In the genomic region with DNA sequence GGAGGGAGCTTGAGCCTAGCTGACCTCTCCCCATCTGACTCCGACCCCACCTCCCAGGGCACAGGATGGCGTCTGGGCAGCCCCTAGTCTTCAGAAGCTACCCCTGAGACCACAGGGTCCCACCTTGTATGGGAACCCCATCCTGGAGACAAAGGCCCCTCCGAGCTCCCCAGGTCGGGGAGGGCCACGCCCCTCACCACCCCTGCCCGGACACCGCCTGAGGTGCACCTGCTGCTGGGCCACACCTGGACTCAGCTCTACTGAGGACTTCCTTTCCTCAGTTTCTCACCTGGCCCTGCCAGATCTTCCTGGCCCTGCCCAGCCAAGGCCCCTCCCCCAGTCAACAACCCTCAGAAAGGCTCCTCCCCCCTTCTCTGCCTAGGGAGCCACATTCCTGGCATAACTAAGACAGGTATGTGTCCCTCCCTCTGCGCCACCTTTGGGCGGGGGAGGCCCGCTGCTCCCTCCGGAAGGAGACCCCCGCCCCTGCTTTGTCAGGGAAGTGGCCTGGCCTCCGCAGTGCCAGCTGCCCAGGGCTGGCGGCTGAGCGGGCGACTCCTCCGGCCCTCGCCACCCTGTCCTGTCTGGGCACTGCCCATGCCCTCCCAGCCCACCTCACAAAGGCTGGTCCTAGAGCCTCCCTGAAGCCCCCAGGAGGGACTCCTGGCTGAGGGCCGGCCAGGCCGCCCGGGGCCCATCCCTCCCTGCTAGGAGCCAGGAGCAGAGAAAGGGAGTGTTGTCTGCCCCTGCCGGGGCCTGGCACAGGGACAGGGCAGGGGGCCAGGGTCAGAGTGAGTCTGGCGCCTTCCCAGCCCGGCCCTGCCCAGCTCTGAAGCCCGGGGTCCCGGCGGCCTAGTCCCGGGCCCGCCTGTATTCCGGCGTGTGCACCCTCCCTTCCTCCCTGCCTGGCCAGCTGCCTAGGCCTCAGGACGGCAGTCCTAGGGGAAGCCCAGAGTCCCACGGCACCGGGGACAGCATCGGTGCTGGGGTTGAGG, we compare ENCODE assay signal across 9 cellular contexts. TPM values are rescaled to one million over a fixed set of nuclear protein-coding genes. Genes with fewer than 3 reads are reported as not detected.
DNase-seq lines count a peak whose midpoint lies in the region; ATAC-seq and TF ChIP-seq lines count a peak whose summit lies in the region.
"Had no signal": no experiment of that assay in that cellular context is flagged by ENCODE, and none has a peak within 500 bp of the region (broad histone marks: within the 10 kb centered on the region; RNA-seq: fewer than 3 reads in every experiment).

No MANE protein-coding gene starts in this region.

- H3K27ac Mint-ChIP-seq in stimulated activated effector memory CD8-positive, alpha-beta T cell treated with anti-CD3 and anti-CD28 coated beads, Interleukin-12 subunit alpha, Interleukin-12 subunit beta, amount 100 ng/mL, for 72 hours = no peak overlapping the region
- no peak overlapping the region for H3K27ac Mint-ChIP-seq in T-cell

- H3K79me1 ChIP-seq in neuronal stem cell (ENCODE audit: low read depth, low read length) = peaks cover 49% of the 10 kb centered on the region

- H3K27me3 ChIP-seq in heart left ventricle = peaks cover 0 to 10% (median 0%) of the 10 kb centered on the region in 9 donors
- H3K27me3 ChIP-seq in neuronal stem cell (ENCODE audit: control insufficient read depth in 3 of 3, insufficient read depth in 3 of 3, low read depth in 1 of 3, low read length in 3 of 3) = no peaks in the 10 kb centered on the region

- H3K9me3 ChIP-seq in heart left ventricle (no peaks in the 10 kb centered on the region), neuronal stem cell (replicated peaks in 1 of 2; ENCODE audit: control insufficient read depth in 2 of 2, insufficient read depth in 1 of 2, low read depth in 1 of 2, low read length in 2 of 2) (no peaks in the 10 kb centered on the region)

- H3K23ac ChIP-seq in neuronal stem cell (ENCODE audit: low read depth, low read length, poor library complexity) = peak overlapping the region; percentile 73

- intact Hi-C loops in heart left ventricle (cut with DNase I) = loop anchor here in 4 of 10 donors (5.0 kb wide), 1 partner anchor 38 kb away; no protein-coding TSS in a partner anchor

- POLR2A ChIA-PET in T-cell (lab: Charles Lee) = no interaction called here

- H4K8ac ChIP-seq in neuronal stem cell (ENCODE audit: low read depth, low read length) = peak overlapping the region; percentile 3

- no peak for TF ChIP-seq POLR2A in heart left ventricle (IDR thresholded peaks at IDR 0.05)

- H2AFZ ChIP-seq in neuronal stem cell (ENCODE audit: low read length) = no peak overlapping the region

- TF ChIP-seq CTCF in heart left ventricle (IDR thresholded peaks at IDR 0.05) = no peak

- CTCF ChIA-PET in T-cell (lab: Charles Lee) = no interaction called here

- peak overlapping the region; percentile 71 for H3K14ac ChIP-seq in neuronal stem cell (ENCODE audit: low read length)

- peak in 3 of 4 donors; percentile 9 to 62 (median 17) for ATAC-seq in heart left ventricle
- no peak for ATAC-seq in stimulated activated effector memory CD8-positive, alpha-beta T cell treated with anti-CD3 and anti-CD28 coated beads, Interleukin-12 subunit alpha, Interleukin-12 subunit beta, amount 100 ng/mL, for 72 hours
- no peak for ATAC-seq in T-cell (replicated peaks in 1 of 4)

- peak overlapping the region in 7 of 12 donors; percentile 6 to 73 (median 34) for H3K27ac ChIP-seq in heart left ventricle
- H3K27ac ChIP-seq in neuronal stem cell (replicated peaks; ENCODE audit: low read length) = peak overlapping the region; percentile 27

- H2BK120ac ChIP-seq in neuronal stem cell (ENCODE audit: low read depth, low read length) = no peak overlapping the region

- H2AK5ac ChIP-seq in neuronal stem cell (ENCODE audit: low read depth, low read length) = peak overlapping the region; percentile 99

- peaks cover 16% of the 10 kb centered on the region for H3K4me1 Mint-ChIP-seq in stimulated activated effector memory CD8-positive, alpha-beta T cell treated with anti-CD3 and anti-CD28 coated beads, Interleukin-12 subunit alpha, Interleukin-12 subunit beta, amount 100 ng/mL, for 72 hours
- H3K4me1 Mint-ChIP-seq in T-cell = peaks cover 0 to 11% (median 2%) of the 10 kb centered on the region in 3 donors

- H3K4me3 Mint-ChIP-seq in stimulated activated effector memory CD8-positive, alpha-beta T cell treated with anti-CD3 and anti-CD28 coated beads, Interleukin-12 subunit alpha, Interleukin-12 subunit beta, amount 100 ng/mL, for 72 hours = no peak overlapping the region
- no peak overlapping the region for H3K4me3 Mint-ChIP-seq in T-cell

- no peak overlapping the region for H3K4ac ChIP-seq in neuronal stem cell (ENCODE audit: low read length)

- peak overlapping the region; percentile 97 for H2BK12ac ChIP-seq in neuronal stem cell (ENCODE audit: low read length)

- no peaks in the 10 kb centered on the region for H3K36me3 ChIP-seq in heart left ventricle
- H3K36me3 ChIP-seq in neuronal stem cell (replicated peaks in 1 of 2; ENCODE audit: control insufficient read depth in 2 of 2, insufficient read depth in 2 of 2, low read length in 2 of 2) = peaks cover 12 to 45% of the 10 kb centered on the region in 2 donors

- H2BK15ac ChIP-seq in neuronal stem cell (ENCODE audit: low read length) = peak overlapping the region; percentile 96

- no peaks in the 10 kb centered on the region for H3K9me3 Mint-ChIP-seq in stimulated activated effector memory CD8-positive, alpha-beta T cell treated with anti-CD3 and anti-CD28 coated beads, Interleukin-12 subunit alpha, Interleukin-12 subunit beta, amount 100 ng/mL, for 72 hours
- no peaks in the 10 kb centered on the region for H3K9me3 Mint-ChIP-seq in T-cell

- peak overlapping the region; percentile 53 for H4K91ac ChIP-seq in neuronal stem cell (ENCODE audit: low read depth, low read length, poor library complexity)

- peaks cover 0 to 60% (median 35%) of the 10 kb centered on the region in 12 donors for H3K4me1 ChIP-seq in heart left ventricle
- peaks cover 12 to 37% of the 10 kb centered on the region in 2 donors for H3K4me1 ChIP-seq in neuronal stem cell (ENCODE audit: control insufficient read depth in 2 of 2, insufficient read depth in 1 of 2, low read depth in 1 of 2, low read length in 2 of 2)

- WGBS in heart left ventricle, 4 donors = 49 to 68% (median 59%) methylated on average over 26 to 35 of the region's 35 CpGs
- WGBS in neuronal stem cell (ENCODE audit: extremely low coverage in 2 of 2, insufficient read length in 2 of 2, insufficient replicate concordance in 1 of 2), 2 donors = no CpG with 5 or more reads among the region's 35 CpGs

- H3K4me2 ChIP-seq in neuronal stem cell (ENCODE audit: insufficient read depth, low read length, poor library complexity, severe bottlenecking) = peak overlapping the region; percentile 18

- peaks cover 0 to 2% of the 10 kb centered on the region in 2 donors for H3K27me3 Mint-ChIP-seq in T-cell

- peak overlapping the region; percentile 44 for H3K9ac ChIP-seq in neuronal stem cell (ENCODE audit: low read depth, low read length, poor library complexity)

- peaks cover 7% of the 10 kb centered on the region for H3K36me3 Mint-ChIP-seq in stimulated activated effector memory CD8-positive, alpha-beta T cell treated with anti-CD3 and anti-CD28 coated beads, Interleukin-12 subunit alpha, Interleukin-12 subunit beta, amount 100 ng/mL, for 72 hours
- no peaks in the 10 kb centered on the region for H3K36me3 Mint-ChIP-seq in T-cell

- H2BK5ac ChIP-seq in neuronal stem cell (ENCODE audit: low read length) = peak overlapping the region; percentile 82

- peak overlapping the region; percentile 93 for H3K18ac ChIP-seq in neuronal stem cell (ENCODE audit: low read length)

- DNase-seq in EH (ENCODE audit: low read depth) = peak; percentile 42
- DNase-seq in SW 1271 (lab: John Stamatoyannopoulos, UW) = peak; percentile 21 to 46
- no peak for DNase-seq in heart left ventricle
- DNase-seq in neuronal stem cell (ENCODE audit: low spot score) = no peak
- no peak for DNase-seq in NAMALWA (ENCODE audit: low spot score)
- no peak for DNase-seq in NOMO-1 treated with dmso at 0.1 percent for 144 hours (lab: John Stamatoyannopoulos, UW; ENCODE audit: unreplicated experiment)
- DNase-seq in stimulated activated effector memory CD8-positive, alpha-beta T cell treated with anti-CD3 and anti-CD28 coated beads, Interleukin-12 subunit alpha, Interleukin-12 subunit beta, amount 100 ng/mL, for 72 hours (ENCODE audit: low spot score in 2 of 2) = no peak
- DNase-seq in T-cell = no peak

- peak overlapping the region in 6 of 12 donors; percentile 0 to 34 (median 20) for H3K4me3 ChIP-seq in heart left ventricle
- peak overlapping the region in 1 of 2 donors; percentile 18 for H3K4me3 ChIP-seq in neuronal stem cell (ENCODE audit: low read length in 2 of 2)

RNA-seq across cellular contexts. Expression of gene AGRN, which starts 4.8 kb away (rescaled TPM):
- total RNA-seq in heart left ventricle = 10 to 100 TPM in 8 of 9 donors, 1 to 10 TPM in 1; 9.7 to 45.7 (median 22.7) TPM
- polyA plus RNA-seq in heart left ventricle = 10 to 100 TPM; 11.8 to 14.1 TPM
- 79.8 TPM for polyA plus RNA-seq in neuronal stem cell (2013, experiment 1 of 2)
- polyA plus RNA-seq in neuronal stem cell (2013, experiment 2 of 2) = 78.9 TPM
- 10 to 100 TPM in 2 of 5 donors, 1 to 10 TPM in 3; 6.0 to 16.3 (median 9.9) TPM for total RNA-seq in T-cell

RNA-seq across cellular contexts. Expression of gene ISG15, which starts 11.4 kb away (rescaled TPM):
- 100 to 1,000 TPM in 1 of 9 donors, 10 to 100 TPM in 8; 17.0 to 189 (median 32.8) TPM for total RNA-seq in heart left ventricle
- 10 to 100 TPM; 34.4 to 76.5 TPM for polyA plus RNA-seq in heart left ventricle
- 44.0 TPM for polyA plus RNA-seq in neuronal stem cell (2013, experiment 1 of 2)
- 44.5 TPM for polyA plus RNA-seq in neuronal stem cell (2013, experiment 2 of 2)
- total RNA-seq in T-cell = 10 to 100 TPM; 29.1 to 69.8 (median 48.5) TPM

RNA-seq across cellular contexts. Expression of gene HES4, which starts 24.8 kb away (rescaled TPM):
- total RNA-seq in heart left ventricle = 10 to 100 TPM; 26.8 to 98.1 (median 42.0) TPM
- polyA plus RNA-seq in heart left ventricle = 10 to 100 TPM; 25.7 to 29.2 TPM
- 312 TPM for polyA plus RNA-seq in neuronal stem cell (2013, experiment 1 of 2)
- polyA plus RNA-seq in neuronal stem cell (2013, experiment 2 of 2) = 285 TPM
- total RNA-seq in T-cell = 10 to 100 TPM in 1 of 5 donors, 1 to 10 TPM in 4; 1.5 to 11.9 (median 2.6) TPM
- total RNA-seq: OCI-LY7 had no signal

RNA-seq across cellular contexts. Expression of gene PERM1, which starts 42.8 kb away (rescaled TPM):
- total RNA-seq in heart left ventricle (100 to 1,000 TPM in 6 of 9 donors, 10 to 100 TPM in 3; 52.8 to 149 (median 104) TPM), T-cell (not detected)
- 100 to 1,000 TPM in 1 of 2 donors, 10 to 100 TPM in 1; 53.3 to 353 TPM for polyA plus RNA-seq in heart left ventricle
- not detected for polyA plus RNA-seq in neuronal stem cell (2013, experiment 1 of 2)
- polyA plus RNA-seq in neuronal stem cell (2013, experiment 2 of 2) = 0.01 TPM
- total RNA-seq: OCI-LY7 had no signal

RNA-seq across cellular contexts. Expression of gene RNF223, which starts 49.4 kb away (rescaled TPM):
- total RNA-seq in heart left ventricle (not detected), T-cell (not detected)
- polyA plus RNA-seq in heart left ventricle = not detected
- polyA plus RNA-seq in neuronal stem cell (2013, experiment 1 of 2) = 0.03 TPM
- polyA plus RNA-seq in neuronal stem cell (2013, experiment 2 of 2) = 0.01 TPM
- total RNA-seq: OCI-LY7 had no signal

Comparison
In these comparisons a context has a peak if more than half of its experiments do, and no peak if none do; other contexts are left out.
1. DNase-seq: peak in EH (single experiment) and SW 1271 (2 of 2); none in heart left ventricle (0 of 5), neuronal stem cell (single experiment), NAMALWA (single experiment), NOMO-1 treated with dmso at 0.1 percent for 144 hours (single experiment), stimulated activated effector memory CD8-positive, alpha-beta T cell treated with anti-CD3 and anti-CD28 coated beads, Interleukin-12 subunit alpha, Interleukin-12 subunit beta, amount 100 ng/mL, for 72 hours (0 of 2) and T-cell (0 of 34).
2. ATAC-seq: peak in heart left ventricle (3 of 4); none in stimulated activated effector memory CD8-positive, alpha-beta T cell treated with anti-CD3 and anti-CD28 coated beads, Interleukin-12 subunit alpha, Interleukin-12 subunit beta, amount 100 ng/mL, for 72 hours (single experiment) and T-cell (0 of 4).